In the genomic region with DNA sequence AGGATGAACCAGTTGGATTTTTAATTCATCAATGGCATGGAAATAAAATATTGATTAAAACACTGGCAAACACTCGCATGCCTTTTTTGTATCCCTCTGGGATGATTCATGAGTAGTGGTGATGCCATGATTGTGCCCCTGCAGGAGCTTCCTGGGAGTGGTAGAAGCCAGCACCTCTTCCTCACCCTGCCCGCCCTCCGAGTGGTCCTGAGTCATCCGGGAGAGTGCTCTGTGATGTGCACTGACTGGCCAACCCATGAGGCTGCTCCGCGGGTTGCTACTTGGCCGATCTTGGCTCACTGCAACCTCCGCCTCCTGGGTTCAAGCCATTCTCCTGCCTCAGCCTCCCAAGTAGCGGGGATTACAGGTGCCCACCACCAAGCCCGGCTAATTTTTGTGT, we compare ENCODE assay signal across 21 cellular contexts. TPM values are rescaled to one million over a fixed set of nuclear protein-coding genes. Genes with fewer than 3 reads are reported as not detected.
DNase-seq lines count a peak whose midpoint lies in the region; ATAC-seq, FAIRE-seq and TF ChIP-seq lines count a peak whose summit lies in the region.
"Had no signal": no experiment of that assay in that cellular context is flagged by ENCODE, and none has a peak within 500 bp of the region (broad histone marks: within the 10 kb centered on the region; RNA-seq: fewer than 3 reads in every experiment).

No MANE protein-coding gene starts in this region.

- no peaks in the 10 kb centered on the region for H3K27me3 ChIP-seq in MM.1S (replicated peaks; ENCODE audit: insufficient read depth, low read length)
- no peaks in the 10 kb centered on the region for H3K27me3 ChIP-seq in hepatocyte
- H3K27me3 ChIP-seq: SJCRH30 had no signal

- H3K4me1 ChIP-seq in MM.1S (ENCODE audit: low read length) (no peaks in the 10 kb centered on the region), hepatocyte (ENCODE audit: insufficient read depth) (no peaks in the 10 kb centered on the region)
- H3K4me1 ChIP-seq: SJCRH30 had no signal

- no peaks in the 10 kb centered on the region for H4K20me1 ChIP-seq in MM.1S (ENCODE audit: insufficient read depth, low read length)
- H4K20me1 ChIP-seq in hepatocyte (ENCODE audit: insufficient read depth, poor library complexity, severe bottlenecking): no peaks in the 10 kb centered on the region

- no peaks in the 10 kb centered on the region for H3K36me3 ChIP-seq in MM.1S (replicated peaks; ENCODE audit: insufficient read depth, low read length)
- no peaks in the 10 kb centered on the region for H3K36me3 ChIP-seq in hepatocyte (replicated peaks; ENCODE audit: insufficient read depth, low read depth)
- H3K36me3 ChIP-seq: SJCRH30 had no signal

- no peak overlapping the region for H3K27ac ChIP-seq in RWPE1
- H3K27ac ChIP-seq in MM.1S (ENCODE audit: low read length): no peak overlapping the region
- no peak overlapping the region for H3K27ac ChIP-seq in hepatocyte
- H3K27ac ChIP-seq: C4-2B, SJCRH30 had no signal

- CTCF ChIA-PET in RWPE1 (lab: Yijun Ruan, JAX): interaction anchor here (0.5 kb wide), 1 partner anchor 34 kb away, joined by 8 read pairs; no protein-coding TSS in a partner anchor

- H3K4me2 ChIP-seq in MM.1S (ENCODE audit: low read depth, low read length): no peak overlapping the region
- no peak overlapping the region for H3K4me2 ChIP-seq in hepatocyte

- H3K9ac ChIP-seq in MM.1S (ENCODE audit: low read length): no peak overlapping the region

- TF ChIP-seq POLR2A in H54 (IDR thresholded peaks at IDR 0.05; ENCODE audit: low read depth, low read length): no peak

- peak; percentile 52 for DNase-seq in 8988T
- DNase-seq in H54 (ENCODE audit: insufficient read length, low spot score): peak; percentile 54
- DNase-seq in RWPE1 (ENCODE audit: low spot score): peak; percentile 77
- DNase-seq in central memory CD4-positive, alpha-beta T cell: no peak
- DNase-seq in MM.1S: no peak
- DNase-seq in hepatocyte (ENCODE audit: low spot score): no peak
- DNase-seq: DMS 273 treated with DMSO at 0.1 percent for 48 hours; H9; IMR-90; Karpas-422; MV-4-11; NCI-H1930; NCI-H446; NK-92 treated with Interleukin-12 subunit alpha and Interleukin-12 subunit beta, amount 100 ng/mL, for 24 hours; RPMI8226; SJCRH30 had no signal

- H3K9me2 ChIP-seq in MM.1S (replicated peaks; ENCODE audit: insufficient read depth, low read length) (no peaks in the 10 kb centered on the region), hepatocyte (replicated peaks; ENCODE audit: insufficient read depth) (no peaks in the 10 kb centered on the region)

- H3F3A ChIP-seq in MM.1S (ENCODE audit: insufficient read depth, low read length): no peaks in the 10 kb centered on the region

- POLR2A ChIA-PET in RWPE1 (lab: Yijun Ruan, JAX; ENCODE audit: low non-redundant PET): no interaction called here

- TF ChIP-seq CTCF in RWPE1 (conservative IDR thresholded peaks at IDR 0.05; ENCODE audit: low read depth): no peak
- TF ChIP-seq CTCF in MM.1S (IDR thresholded peaks at IDR 0.05; ENCODE audit: low read length): no peak
- TF ChIP-seq CTCF in hepatocyte (IDR thresholded peaks at IDR 0.05; ENCODE audit: poor library complexity): no peak

- ATAC-seq in esophagus mucosa (peak; percentile 69), HG03039 (IDR thresholded peaks at IDR 0.05; ENCODE audit: unreplicated experiment) (no peak)

- H2AFZ ChIP-seq in MM.1S (ENCODE audit: low read length) (no peak overlapping the region), hepatocyte (no peak overlapping the region)

- H3K4me3 ChIP-seq in MM.1S (ENCODE audit: low read length): no peak overlapping the region
- no peak overlapping the region for H3K4me3 ChIP-seq in hepatocyte
- H3K4me3 ChIP-seq: SJCRH30 had no signal

- H3K79me2 ChIP-seq in MM.1S (ENCODE audit: low read length) (no peaks in the 10 kb centered on the region), hepatocyte (no peaks in the 10 kb centered on the region)

- WGBS in hepatocyte (ENCODE audit: low lambda C conversion rate, missing lambda C conversion rate): 96% methylated on average over 10 of the region's 10 CpGs

- no peak for FAIRE-seq in H54 (lab: Jason Lieb, UNC)

- H3K9me3 ChIP-seq in MM.1S (replicated peaks; ENCODE audit: insufficient read depth, low read length) (no peaks in the 10 kb centered on the region), hepatocyte (ENCODE audit: low read depth) (no peaks in the 10 kb centered on the region)
- H3K9me3 ChIP-seq: SJCRH30 had no signal

RNA-seq across cellular contexts. Expression of gene GJA10, which starts 27.4 kb away (rescaled TPM):
- total RNA-seq in esophagus mucosa: not detected
- total RNA-seq in hepatocyte: 0.24 TPM in 1 of 2 replicates, not detected in the other
- not detected in 2 replicates for polyA plus RNA-seq in hepatocyte
- total RNA-seq: A673, H9, IMR-90, OCI-LY7, SJCRH30 had no signal
- polyA plus RNA-seq: IMR-90 had no signal

Comparison
In these comparisons a context has a peak if more than half of its experiments do, and no peak if none do; other contexts are left out.
1. DNase-seq: peak in 8988T (single experiment), H54 (single experiment) and RWPE1 (single experiment); none in central memory CD4-positive, alpha-beta T cell (single experiment), MM.1S (single experiment) and hepatocyte (single experiment).